In the genomic region with DNA sequence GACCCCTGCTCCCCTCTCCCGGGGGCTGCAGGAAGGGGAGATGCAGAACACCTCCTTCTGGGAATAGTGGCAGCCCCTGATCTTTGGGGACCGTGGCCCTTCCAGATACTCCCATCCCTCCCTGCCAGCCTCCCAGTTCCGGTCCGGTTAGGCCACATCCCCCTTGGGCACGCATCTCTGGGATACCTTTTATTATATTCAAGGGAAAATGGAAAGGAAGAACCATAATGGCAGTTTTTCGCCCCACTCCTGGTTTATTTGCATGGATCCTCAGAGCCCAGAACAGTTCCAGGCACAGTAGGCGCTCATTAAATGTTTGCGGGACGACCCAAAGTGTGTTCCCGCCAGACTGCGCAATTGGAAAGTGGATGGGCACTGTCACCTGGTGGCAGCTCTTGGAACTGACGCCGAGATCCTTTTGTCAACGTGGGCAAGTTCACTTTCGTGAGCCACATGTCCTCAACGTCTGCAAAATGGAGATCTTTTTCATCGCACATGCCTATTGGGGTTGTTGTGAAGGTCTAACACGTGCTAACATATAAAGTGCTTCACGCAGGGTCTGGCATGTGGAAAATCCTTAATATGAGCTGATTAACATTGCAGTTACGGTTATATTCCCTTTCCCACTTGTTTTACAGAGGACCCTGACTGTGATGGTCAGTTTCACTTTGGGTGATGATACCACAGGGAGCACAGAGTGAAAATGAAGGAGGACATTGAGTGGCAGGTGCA, we compare ENCODE assay signal across 8 cellular contexts. TPM values are rescaled to one million over a fixed set of nuclear protein-coding genes. Genes with fewer than 3 reads are reported as not detected.
DNase-seq lines count a peak whose midpoint lies in the region; ATAC-seq and TF ChIP-seq lines count a peak whose summit lies in the region.

No MANE protein-coding gene starts in this region.

- peak overlapping the region; percentile 84 to 96 (median 90) for H3K4me3 Mint-ChIP-seq in naive thymus-derived CD4-positive, alpha-beta T cell

- peaks cover 0 to 12% of the 10 kb centered on the region in 2 donors for H3K27me3 ChIP-seq in naive thymus-derived CD4-positive, alpha-beta T cell (ENCODE audit: control insufficient read depth in 2 of 2, insufficient read depth in 2 of 2, low read length in 2 of 2)

- H3K4me3 ChIP-seq in naive thymus-derived CD4-positive, alpha-beta T cell (ENCODE audit: low read length): peak overlapping the region; percentile 70

- TF ChIP-seq POLR2A in erythroblast (IDR thresholded peaks at IDR 0.05; ENCODE audit: low read length): no peak

- no peak overlapping the region for H3K27ac ChIP-seq in naive thymus-derived CD4-positive, alpha-beta T cell (ENCODE audit: low read depth, low read length)

- H3K36me3 Mint-ChIP-seq in naive thymus-derived CD4-positive, alpha-beta T cell: no peaks in the 10 kb centered on the region

- H3K27me3 Mint-ChIP-seq in naive thymus-derived CD4-positive, alpha-beta T cell: peaks cover 4 to 39% (median 13%) of the 10 kb centered on the region in 5 donors

- H3K9me3 ChIP-seq in naive thymus-derived CD4-positive, alpha-beta T cell (ENCODE audit: control insufficient read depth in 2 of 3, low read length in 3 of 3): no peaks in the 10 kb centered on the region

- ATAC-seq in naive thymus-derived CD4-positive, alpha-beta T cell: peak; percentile 78

- H3K36me3 ChIP-seq in naive thymus-derived CD4-positive, alpha-beta T cell (ENCODE audit: control insufficient read depth in 2 of 3, insufficient read depth in 3 of 3, low read length in 3 of 3): no peaks in the 10 kb centered on the region

- TF ChIP-seq CTCF in GM12874 (IDR thresholded peaks at IDR 0.05; ENCODE audit: insufficient read depth, low read depth, low read length): peak; percentile 100

- DNase-seq in HT-29 (ENCODE audit: low spot score) (peak; percentile 81), OCI-M1 (lab: John Stamatoyannopoulos, UW) (peak; percentile 81), activated T-cell treated with anti-CD3 and anti-CD28 coated beads for 24 hours (ENCODE audit: low read depth) (peak; percentile 80), erythroblast (lab: John Stamatoyannopoulos, UW) (peak; percentile 78 to 83), NCI-H187 treated with DMSO at 0.1 percent for 48 hours (lab: John Stamatoyannopoulos, UW) (no peak)
- peak; percentile 66 to 85 (median 78) for DNase-seq in naive thymus-derived CD4-positive, alpha-beta T cell
- peak; percentile 64 for DNase-seq in stimulated activated CD8-positive, alpha-beta memory T cell treated with anti-CD3 and anti-CD28 coated beads, Interleukin-7, amount 100 ng/mL, for 24 hours (ENCODE audit: low read depth)

- peaks cover 12 to 26% (median 22%) of the 10 kb centered on the region in 7 donors for H3K4me1 Mint-ChIP-seq in naive thymus-derived CD4-positive, alpha-beta T cell

- POLR2A ChIA-PET in naive thymus-derived CD4-positive, alpha-beta T cell (lab: Charles Lee): interaction anchor here (0.6 to 1.4 kb wide), 3 partner anchors 195 to 331 kb away, joined by 3 to 4 read pairs (median 4); a partner anchor contains a TSS

- H3K9me3 Mint-ChIP-seq in naive thymus-derived CD4-positive, alpha-beta T cell: no peaks in the 10 kb centered on the region

- peaks cover 9 to 23% of the 10 kb centered on the region in 2 donors for H3K4me1 ChIP-seq in naive thymus-derived CD4-positive, alpha-beta T cell (ENCODE audit: control insufficient read depth in 2 of 2, insufficient read depth in 2 of 2, low read length in 2 of 2)

- intact Hi-C loops in naive thymus-derived CD4-positive, alpha-beta T cell (cut with micrococcal nuclease): loop anchor here (1.0 to 5.0 kb wide), 7 partner anchors 258 to 799 kb away; a partner anchor contains a TSS

- H3K27ac Mint-ChIP-seq in naive thymus-derived CD4-positive, alpha-beta T cell: peak overlapping the region in 6 of 9 donors; percentile 17 to 72 (median 52)

- CTCF ChIA-PET in naive thymus-derived CD4-positive, alpha-beta T cell (lab: Charles Lee): interaction anchor here (0.7 to 4.6 kb wide), 12 partner anchors 45 to 331 kb away, joined by 3 to 49 read pairs (median 4); a partner anchor contains a TSS

RNA-seq across cellular contexts. Expression of a gene that starts 1.6 kb away (rescaled TPM):
- 0.16 and 0.36 TPM in 2 replicates for total RNA-seq in HT-29 (2014; rRNA removed; shearing (Covaris generic))
- total RNA-seq in naive thymus-derived CD4-positive, alpha-beta T cell: 1 to 10 TPM in 2 of 5 experiments, under 1 TPM in 3; 0.15 to 5.8 (median 0.40) TPM
- polyA plus RNA-seq in naive thymus-derived CD4-positive, alpha-beta T cell: 1 to 10 TPM; 5.4 to 9.8 TPM
